ENCODE assay signal across 1 cellular context in the genomic region with DNA sequence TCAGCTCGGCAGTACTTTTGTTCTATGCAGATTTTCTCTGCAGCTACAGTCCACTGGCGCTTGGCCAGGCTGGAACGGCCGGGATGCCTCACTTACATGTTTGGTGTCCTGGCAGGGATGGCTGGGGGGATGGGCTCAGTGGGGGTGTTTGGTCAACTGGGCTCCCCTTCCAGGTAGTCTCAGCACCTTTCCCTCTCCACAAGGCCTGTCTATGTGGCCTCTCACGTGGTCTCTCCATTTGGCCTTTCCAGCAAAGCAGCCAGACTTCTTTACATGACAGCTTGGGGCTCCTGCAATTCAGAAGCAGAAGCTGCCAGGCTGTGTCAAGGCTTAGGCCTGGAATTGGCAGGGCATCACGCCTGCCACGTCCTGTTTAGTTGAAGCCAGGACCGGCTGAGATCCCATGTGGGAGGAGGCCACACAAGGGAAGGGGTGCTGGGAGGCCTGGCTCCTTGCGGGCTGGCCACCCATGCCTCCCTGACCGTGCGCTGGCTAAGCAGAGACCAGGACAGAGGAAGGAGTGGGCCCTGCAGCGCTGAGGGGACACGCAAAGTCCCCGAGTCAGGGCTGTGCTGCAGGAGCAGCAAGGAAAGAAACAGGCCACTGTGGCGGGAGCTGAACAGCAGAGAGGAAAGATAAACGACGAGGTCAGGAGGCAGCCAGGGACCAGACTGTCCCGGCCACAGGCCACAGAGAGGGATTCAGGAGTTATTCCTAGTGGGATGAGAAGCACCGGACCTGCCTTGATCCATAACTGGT.
TF ChIP-seq lines count a peak whose summit lies in the region.

No MANE protein-coding gene starts in this region.

TF ChIP-seq in HepG2, 621 proteins besides CTCF, POLR2A, EP300 and RAD21 (continued from another document and continues in another):
- TF ChIP-seq, protein P1, sequence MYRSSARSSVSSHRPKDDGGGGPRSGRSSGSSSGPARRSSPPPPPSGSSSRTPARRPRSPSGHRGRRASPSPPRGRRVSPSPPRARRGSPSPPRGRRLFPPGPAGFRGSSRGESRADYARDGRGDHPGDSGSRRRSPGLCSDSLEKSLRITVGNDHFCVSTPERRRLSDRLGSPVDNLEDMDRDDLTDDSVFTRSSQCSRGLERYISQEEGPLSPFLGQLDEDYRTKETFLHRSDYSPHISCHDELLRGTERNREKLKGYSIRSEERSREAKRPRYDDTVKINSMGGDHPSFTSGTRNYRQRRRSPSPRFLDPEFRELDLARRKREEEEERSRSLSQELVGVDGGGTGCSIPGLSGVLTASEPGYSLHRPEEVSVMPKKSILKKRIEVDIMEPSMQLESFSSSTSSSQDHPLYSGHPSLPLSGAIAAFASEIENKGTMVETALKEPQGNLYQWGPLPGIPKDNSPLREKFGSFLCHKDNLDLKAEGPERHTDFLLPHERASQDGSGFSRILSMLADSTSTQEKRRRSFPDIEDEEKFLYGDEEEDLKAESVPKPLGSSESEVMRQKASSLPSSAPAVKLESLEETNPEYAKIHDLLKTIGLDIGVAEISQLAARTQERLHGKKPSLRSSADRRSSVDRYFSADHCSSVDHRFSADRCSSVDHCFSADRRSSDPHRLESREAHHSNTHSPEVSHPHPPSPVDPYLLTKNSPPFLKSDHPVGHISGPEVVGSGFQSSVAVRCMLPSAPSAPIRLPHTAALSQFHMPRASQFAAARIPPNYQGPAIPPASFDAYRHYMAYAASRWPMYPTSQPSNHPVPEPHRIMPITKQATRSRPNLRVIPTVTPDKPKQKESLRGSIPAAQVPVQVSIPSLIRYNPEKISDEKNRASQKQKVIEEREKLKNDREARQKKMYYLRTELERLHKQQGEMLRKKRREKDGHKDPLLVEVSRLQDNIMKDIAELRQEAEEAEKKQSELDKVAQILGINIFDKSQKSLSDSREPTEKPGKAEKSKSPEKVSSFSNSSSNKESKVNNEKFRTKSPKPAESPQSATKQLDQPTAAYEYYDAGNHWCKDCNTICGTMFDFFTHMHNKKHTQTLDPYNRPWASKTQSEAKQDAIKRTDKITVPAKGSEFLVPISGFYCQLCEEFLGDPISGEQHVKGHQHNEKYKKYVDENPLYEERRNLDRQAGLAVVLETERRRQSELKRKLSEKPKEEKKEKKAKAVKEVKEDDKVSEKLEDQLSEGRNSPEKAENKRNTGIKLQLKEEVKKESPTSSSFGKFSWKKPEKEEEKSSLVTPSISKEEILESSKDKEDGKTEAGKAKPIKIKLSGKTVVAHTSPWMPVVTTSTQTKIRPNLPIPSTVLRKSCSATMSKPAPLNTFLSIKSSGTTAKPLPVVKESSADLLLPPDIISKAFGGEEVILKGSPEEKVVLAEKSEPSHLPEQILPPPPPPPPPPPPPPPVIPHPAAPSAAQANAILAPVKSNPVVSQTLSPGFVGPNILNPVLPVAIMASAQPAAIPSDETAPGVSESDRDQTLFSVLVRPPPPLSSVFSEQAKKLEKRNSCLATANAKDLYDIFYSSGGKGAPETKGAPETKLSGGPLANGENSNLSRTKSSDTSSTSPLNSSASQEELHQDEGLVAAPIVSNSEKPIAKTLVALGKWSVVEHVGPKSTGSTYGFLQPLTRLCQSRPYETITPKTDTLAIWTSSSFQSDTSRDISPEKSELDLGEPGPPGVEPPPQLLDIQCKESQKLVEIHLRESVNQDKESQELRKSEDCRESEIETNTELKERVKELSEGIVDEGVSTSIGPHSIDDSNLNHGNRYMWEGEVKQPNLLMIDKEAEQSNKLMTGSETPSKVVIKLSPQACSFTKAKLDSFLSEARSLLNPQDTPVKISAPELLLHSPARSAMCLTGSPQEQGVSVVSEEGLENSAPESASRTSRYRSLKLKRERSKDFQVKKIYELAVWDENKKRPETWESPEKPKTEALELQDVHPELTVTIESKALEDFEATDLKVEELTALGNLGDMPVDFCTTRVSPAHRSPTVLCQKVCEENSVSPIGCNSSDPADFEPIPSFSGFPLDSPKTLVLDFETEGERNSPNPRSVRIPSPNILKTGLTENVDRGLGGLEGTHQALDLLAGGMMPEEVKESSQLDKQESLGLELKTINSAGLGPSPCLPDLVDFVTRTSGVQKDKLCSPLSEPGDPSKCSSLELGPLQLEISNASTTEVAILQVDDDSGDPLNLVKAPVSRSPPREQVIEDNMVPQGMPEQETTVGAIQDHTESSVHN (CRISPR knock-in tag; IDR thresholded peaks at IDR 0.05): peak; percentile 32; the same call in 1 of the 2 replicates
- TF ChIP-seq ZNF605 (CRISPR knock-in tag; IDR thresholded peaks at IDR 0.05) (no peak), GLI4 (CRISPR knock-in tag; IDR thresholded peaks at IDR 0.05; ENCODE audit: borderline replicate concordance) (no peak), CEBPB (IDR thresholded peaks at IDR 0.05; ENCODE audit: borderline replicate concordance, low read depth, low read length) (no peak), ZFP36L1 (CRISPR knock-in tag; IDR thresholded peaks at IDR 0.05) (no peak), POLR2G (IDR thresholded peaks at IDR 0.05; ENCODE audit: low read depth, low read length) (no peak), MXD4 (CRISPR knock-in tag; IDR thresholded peaks at IDR 0.05) (no peak), ZNF670 (CRISPR knock-in tag; IDR thresholded peaks at IDR 0.05; ENCODE audit: borderline replicate concordance) (no peak), ZKSCAN8 (CRISPR knock-in tag; IDR thresholded peaks at IDR 0.05; ENCODE audit: borderline replicate concordance) (no peak), ZNF891 (CRISPR knock-in tag; IDR thresholded peaks at IDR 0.05) (peak; percentile 93), ZNF552 (CRISPR knock-in tag; IDR thresholded peaks at IDR 0.05; ENCODE audit: borderline replicate concordance) (peak; percentile 39; the same call in 1 of the 2 replicates), HNRNPH1 (optimal IDR thresholded peaks at IDR 0.05; ENCODE audit: low read depth, low read length) (peak; percentile 15), REL (CRISPR knock-in tag; conservative IDR thresholded peaks at IDR 0.05) (no peak), ZSCAN20 (CRISPR knock-in tag; IDR thresholded peaks at IDR 0.05; ENCODE audit: borderline replicate concordance) (no peak), ZFP37 (CRISPR knock-in tag; IDR thresholded peaks at IDR 0.05; ENCODE audit: borderline replicate concordance) (no peak), ZEB1 (IDR thresholded peaks at IDR 0.05; ENCODE audit: insufficient replicate concordance, low read depth) (no peak), ZNF296 (CRISPR knock-in tag; conservative IDR thresholded peaks at IDR 0.05) (no peak), ZC3H13 (CRISPR knock-in tag; IDR thresholded peaks at IDR 0.05) (no peak)
- TF ChIP-seq, protein P2, sequence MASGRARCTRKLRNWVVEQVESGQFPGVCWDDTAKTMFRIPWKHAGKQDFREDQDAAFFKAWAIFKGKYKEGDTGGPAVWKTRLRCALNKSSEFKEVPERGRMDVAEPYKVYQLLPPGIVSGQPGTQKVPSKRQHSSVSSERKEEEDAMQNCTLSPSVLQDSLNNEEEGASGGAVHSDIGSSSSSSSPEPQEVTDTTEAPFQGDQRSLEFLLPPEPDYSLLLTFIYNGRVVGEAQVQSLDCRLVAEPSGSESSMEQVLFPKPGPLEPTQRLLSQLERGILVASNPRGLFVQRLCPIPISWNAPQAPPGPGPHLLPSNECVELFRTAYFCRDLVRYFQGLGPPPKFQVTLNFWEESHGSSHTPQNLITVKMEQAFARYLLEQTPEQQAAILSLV (CRISPR knock-in tag; IDR thresholded peaks at IDR 0.05; ENCODE audit: borderline replicate concordance): no peak
- TF ChIP-seq, protein P3, sequence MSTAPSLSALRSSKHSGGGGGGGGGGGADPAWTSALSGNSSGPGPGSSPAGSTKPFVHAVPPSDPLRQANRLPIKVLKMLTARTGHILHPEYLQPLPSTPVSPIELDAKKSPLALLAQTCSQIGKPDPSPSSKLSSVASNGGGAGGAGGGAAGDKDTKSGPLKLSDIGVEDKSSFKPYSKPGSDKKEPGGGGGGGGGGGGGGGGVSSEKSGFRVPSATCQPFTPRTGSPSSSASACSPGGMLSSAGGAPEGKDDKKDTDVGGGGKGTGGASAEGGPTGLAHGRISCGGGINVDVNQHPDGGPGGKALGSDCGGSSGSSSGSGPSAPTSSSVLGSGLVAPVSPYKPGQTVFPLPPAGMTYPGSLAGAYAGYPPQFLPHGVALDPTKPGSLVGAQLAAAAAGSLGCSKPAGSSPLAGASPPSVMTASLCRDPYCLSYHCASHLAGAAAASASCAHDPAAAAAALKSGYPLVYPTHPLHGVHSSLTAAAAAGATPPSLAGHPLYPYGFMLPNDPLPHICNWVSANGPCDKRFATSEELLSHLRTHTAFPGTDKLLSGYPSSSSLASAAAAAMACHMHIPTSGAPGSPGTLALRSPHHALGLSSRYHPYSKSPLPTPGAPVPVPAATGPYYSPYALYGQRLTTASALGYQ (CRISPR knock-in tag; IDR thresholded peaks at IDR 0.05): no peak
- TF ChIP-seq, protein P4, sequence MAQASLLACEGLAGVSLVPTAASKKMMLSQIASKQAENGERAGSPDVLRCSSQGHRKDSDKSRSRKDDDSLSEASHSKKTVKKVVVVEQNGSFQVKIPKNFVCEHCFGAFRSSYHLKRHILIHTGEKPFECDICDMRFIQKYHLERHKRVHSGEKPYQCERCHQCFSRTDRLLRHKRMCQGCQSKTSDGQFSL (CRISPR knock-in tag; IDR thresholded peaks at IDR 0.05): no peak; the same call in 1 of the 2 replicates
- TF ChIP-seq, protein P5, sequence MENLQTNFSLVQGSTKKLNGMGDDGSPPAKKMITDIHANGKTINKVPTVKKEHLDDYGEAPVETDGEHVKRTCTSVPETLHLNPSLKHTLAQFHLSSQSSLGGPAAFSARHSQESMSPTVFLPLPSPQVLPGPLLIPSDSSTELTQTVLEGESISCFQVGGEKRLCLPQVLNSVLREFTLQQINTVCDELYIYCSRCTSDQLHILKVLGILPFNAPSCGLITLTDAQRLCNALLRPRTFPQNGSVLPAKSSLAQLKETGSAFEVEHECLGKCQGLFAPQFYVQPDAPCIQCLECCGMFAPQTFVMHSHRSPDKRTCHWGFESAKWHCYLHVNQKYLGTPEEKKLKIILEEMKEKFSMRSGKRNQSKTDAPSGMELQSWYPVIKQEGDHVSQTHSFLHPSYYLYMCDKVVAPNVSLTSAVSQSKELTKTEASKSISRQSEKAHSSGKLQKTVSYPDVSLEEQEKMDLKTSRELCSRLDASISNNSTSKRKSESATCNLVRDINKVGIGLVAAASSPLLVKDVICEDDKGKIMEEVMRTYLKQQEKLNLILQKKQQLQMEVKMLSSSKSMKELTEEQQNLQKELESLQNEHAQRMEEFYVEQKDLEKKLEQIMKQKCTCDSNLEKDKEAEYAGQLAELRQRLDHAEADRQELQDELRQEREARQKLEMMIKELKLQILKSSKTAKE (CRISPR knock-in tag; IDR thresholded peaks at IDR 0.05; ENCODE audit: borderline replicate concordance): peak; percentile 30; the same call in 1 of the 2 replicates
- TF ChIP-seq, protein P6, sequence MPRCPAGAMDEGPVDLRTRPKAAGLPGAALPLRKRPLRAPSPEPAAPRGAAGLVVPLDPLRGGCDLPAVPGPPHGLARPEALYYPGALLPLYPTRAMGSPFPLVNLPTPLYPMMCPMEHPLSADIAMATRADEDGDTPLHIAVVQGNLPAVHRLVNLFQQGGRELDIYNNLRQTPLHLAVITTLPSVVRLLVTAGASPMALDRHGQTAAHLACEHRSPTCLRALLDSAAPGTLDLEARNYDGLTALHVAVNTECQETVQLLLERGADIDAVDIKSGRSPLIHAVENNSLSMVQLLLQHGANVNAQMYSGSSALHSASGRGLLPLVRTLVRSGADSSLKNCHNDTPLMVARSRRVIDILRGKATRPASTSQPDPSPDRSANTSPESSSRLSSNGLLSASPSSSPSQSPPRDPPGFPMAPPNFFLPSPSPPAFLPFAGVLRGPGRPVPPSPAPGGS (CRISPR knock-in tag; IDR thresholded peaks at IDR 0.05): no peak
- TF ChIP-seq, protein P7, sequence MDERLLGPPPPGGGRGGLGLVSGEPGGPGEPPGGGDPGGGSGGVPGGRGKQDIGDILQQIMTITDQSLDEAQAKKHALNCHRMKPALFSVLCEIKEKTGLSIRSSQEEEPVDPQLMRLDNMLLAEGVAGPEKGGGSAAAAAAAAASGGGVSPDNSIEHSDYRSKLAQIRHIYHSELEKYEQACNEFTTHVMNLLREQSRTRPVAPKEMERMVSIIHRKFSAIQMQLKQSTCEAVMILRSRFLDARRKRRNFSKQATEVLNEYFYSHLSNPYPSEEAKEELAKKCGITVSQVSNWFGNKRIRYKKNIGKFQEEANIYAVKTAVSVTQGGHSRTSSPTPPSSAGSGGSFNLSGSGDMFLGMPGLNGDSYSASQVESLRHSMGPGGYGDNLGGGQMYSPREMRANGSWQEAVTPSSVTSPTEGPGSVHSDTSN (CRISPR knock-in tag; IDR thresholded peaks at IDR 0.05): no peak
- TF ChIP-seq, protein P8, sequence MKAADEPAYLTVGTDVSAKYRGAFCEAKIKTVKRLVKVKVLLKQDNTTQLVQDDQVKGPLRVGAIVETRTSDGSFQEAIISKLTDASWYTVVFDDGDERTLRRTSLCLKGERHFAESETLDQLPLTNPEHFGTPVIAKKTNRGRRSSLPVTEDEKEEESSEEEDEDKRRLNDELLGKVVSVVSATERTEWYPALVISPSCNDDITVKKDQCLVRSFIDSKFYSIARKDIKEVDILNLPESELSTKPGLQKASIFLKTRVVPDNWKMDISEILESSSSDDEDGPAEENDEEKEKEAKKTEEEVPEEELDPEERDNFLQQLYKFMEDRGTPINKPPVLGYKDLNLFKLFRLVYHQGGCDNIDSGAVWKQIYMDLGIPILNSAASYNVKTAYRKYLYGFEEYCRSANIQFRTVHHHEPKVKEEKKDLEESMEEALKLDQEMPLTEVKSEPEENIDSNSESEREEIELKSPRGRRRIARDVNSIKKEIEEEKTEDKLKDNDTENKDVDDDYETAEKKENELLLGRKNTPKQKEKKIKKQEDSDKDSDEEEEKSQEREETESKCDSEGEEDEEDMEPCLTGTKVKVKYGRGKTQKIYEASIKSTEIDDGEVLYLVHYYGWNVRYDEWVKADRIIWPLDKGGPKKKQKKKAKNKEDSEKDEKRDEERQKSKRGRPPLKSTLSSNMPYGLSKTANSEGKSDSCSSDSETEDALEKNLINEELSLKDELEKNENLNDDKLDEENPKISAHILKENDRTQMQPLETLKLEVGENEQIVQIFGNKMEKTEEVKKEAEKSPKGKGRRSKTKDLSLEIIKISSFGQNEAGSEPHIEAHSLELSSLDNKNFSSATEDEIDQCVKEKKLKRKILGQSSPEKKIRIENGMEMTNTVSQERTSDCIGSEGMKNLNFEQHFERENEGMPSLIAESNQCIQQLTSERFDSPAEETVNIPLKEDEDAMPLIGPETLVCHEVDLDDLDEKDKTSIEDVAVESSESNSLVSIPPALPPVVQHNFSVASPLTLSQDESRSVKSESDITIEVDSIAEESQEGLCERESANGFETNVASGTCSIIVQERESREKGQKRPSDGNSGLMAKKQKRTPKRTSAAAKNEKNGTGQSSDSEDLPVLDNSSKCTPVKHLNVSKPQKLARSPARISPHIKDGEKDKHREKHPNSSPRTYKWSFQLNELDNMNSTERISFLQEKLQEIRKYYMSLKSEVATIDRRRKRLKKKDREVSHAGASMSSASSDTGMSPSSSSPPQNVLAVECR (CRISPR knock-in tag; IDR thresholded peaks at IDR 0.05; ENCODE audit: borderline replicate concordance): no peak; the same call in 1 of the 2 replicates
- TF ChIP-seq, protein P9, sequence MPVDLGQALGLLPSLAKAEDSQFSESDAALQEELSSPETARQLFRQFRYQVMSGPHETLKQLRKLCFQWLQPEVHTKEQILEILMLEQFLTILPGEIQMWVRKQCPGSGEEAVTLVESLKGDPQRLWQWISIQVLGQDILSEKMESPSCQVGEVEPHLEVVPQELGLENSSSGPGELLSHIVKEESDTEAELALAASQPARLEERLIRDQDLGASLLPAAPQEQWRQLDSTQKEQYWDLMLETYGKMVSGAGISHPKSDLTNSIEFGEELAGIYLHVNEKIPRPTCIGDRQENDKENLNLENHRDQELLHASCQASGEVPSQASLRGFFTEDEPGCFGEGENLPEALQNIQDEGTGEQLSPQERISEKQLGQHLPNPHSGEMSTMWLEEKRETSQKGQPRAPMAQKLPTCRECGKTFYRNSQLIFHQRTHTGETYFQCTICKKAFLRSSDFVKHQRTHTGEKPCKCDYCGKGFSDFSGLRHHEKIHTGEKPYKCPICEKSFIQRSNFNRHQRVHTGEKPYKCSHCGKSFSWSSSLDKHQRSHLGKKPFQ (CRISPR knock-in tag; IDR thresholded peaks at IDR 0.05; ENCODE audit: insufficient replicate concordance): peak; percentile 38
